In genomic region chrX:150926304-150926703, GRCh38 we compare ENCODE assay signal across 19 cellular contexts. TPM values are rescaled to one million over a fixed set of nuclear protein-coding genes. Genes with fewer than 3 reads are reported as not detected.
DNase-seq lines count a peak whose midpoint lies in the region; ATAC-seq, FAIRE-seq and TF ChIP-seq lines count a peak whose summit lies in the region.
"Had no signal": no experiment of that assay in that cellular context is flagged by ENCODE, and none has a peak within 500 bp of the region (broad histone marks: within the 10 kb centered on the region; RNA-seq: fewer than 3 reads in every experiment).

No MANE protein-coding gene starts in this region.

- no peak overlapping the region for H2BK15ac ChIP-seq in IMR-90 (ENCODE audit: low read depth, low read length)

- CTCF ChIA-PET in IMR-90 (lab: Yijun Ruan, JAX): no interaction called here
- CTCF ChIA-PET in HEK293T (lab: Yijun Ruan, JAX): interaction anchor here (0.5 kb wide), 1 partner anchor 14 kb away, joined by 4 read pairs; no protein-coding TSS in a partner anchor

- H3K4me2 ChIP-seq in IMR-90 (ENCODE audit: low read depth, low read length): no peak overlapping the region

- H3K18ac ChIP-seq in IMR-90 (ENCODE audit: low read depth, low read length): no peak overlapping the region

- H3K9me1 ChIP-seq in IMR-90 (ENCODE audit: insufficient read depth, low read length): no peaks in the 10 kb centered on the region

- intact Hi-C loops in IMR-90 (cut with micrococcal nuclease): no loop called here

- H3K56ac ChIP-seq in IMR-90 (ENCODE audit: extremely low read depth, insufficient read depth, low read length): no peak overlapping the region

- H3K9me3 ChIP-seq in IMR-90 (ENCODE audit: control insufficient read depth, insufficient read depth, low read length): 0 out of 2 replicates have a peak, but pooled peaks cover 2% of the 10 kb centered on the region
- no peaks in the 10 kb centered on the region for H3K9me3 ChIP-seq in small intestine (ENCODE audit: control insufficient read depth, low read depth)
- H3K9me3 ChIP-seq: SJCRH30 had no signal

- no peaks in the 10 kb centered on the region for H4K20me1 ChIP-seq in IMR-90 (ENCODE audit: insufficient read depth, low read length)

- H2BK20ac ChIP-seq in IMR-90 (ENCODE audit: low read depth, low read length): no peak overlapping the region

- no peak for TF ChIP-seq POLR2A in IMR-90 (IDR thresholded peaks at IDR 0.05; ENCODE audit: low read depth, low read length)

- H2AK9ac ChIP-seq in IMR-90 (replicated peaks; ENCODE audit: low read depth, low read length, poor library complexity): no peak overlapping the region

- H3K4ac ChIP-seq in IMR-90 (ENCODE audit: low read depth, low read length): no peak overlapping the region

- H3K14ac ChIP-seq in IMR-90 (replicated peaks; ENCODE audit: low read depth, low read length): no peak overlapping the region

- in situ Hi-C loops in IMR-90 (cut with MboI; ENCODE audit: low sequenced_read_pairs): no loop called here

- BruUV-seq in IMR-90 (replicated peaks; lab: Mats Ljungman, UMichigan): no TSS peak

- no peak for TF ChIP-seq CTCF in IMR-90 (conservative IDR thresholded peaks at IDR 0.05; ENCODE audit: low read depth, low read length)

- 80% methylated on average over 1 of the region's 2 CpGs; no CpG with 5 or more reads in 1 of the 2 experiments for WGBS in IMR-90 (ENCODE audit: extremely low coverage in 2 of 2, insufficient read length in 1 of 2), 2 experiments
- WGBS in small intestine, 3 donors: 83 to 94% (median 83%) methylated on average over 2 of the region's 2 CpGs

- no peak overlapping the region for H4K8ac ChIP-seq in IMR-90 (ENCODE audit: low read depth in 2 of 2, low read length in 2 of 2)

- no peak overlapping the region for H4K91ac ChIP-seq in IMR-90 (ENCODE audit: insufficient read depth, low read depth, low read length)

- no peak overlapping the region for H2BK5ac ChIP-seq in IMR-90 (ENCODE audit: low read depth, low read length, poor library complexity, severe bottlenecking)

- dilution Hi-C loops in IMR-90 (cut with HindIII; ENCODE audit: low sequenced_read_pairs, unreplicated experiment): no loop called here

- no peak overlapping the region for H3K23ac ChIP-seq in IMR-90 (ENCODE audit: low read depth, low read length)

- no peak overlapping the region for H4K5ac ChIP-seq in IMR-90 (ENCODE audit: low read depth, low read length)

- no peaks in the 10 kb centered on the region for H3K79me1 ChIP-seq in IMR-90 (ENCODE audit: low read depth in 1 of 2, low read length in 2 of 2)

- H2AK5ac ChIP-seq in IMR-90 (ENCODE audit: low read depth, low read length): no peak overlapping the region

- TF ChIP-seq RAD21 in IMR-90 (IDR thresholded peaks at IDR 0.05; ENCODE audit: low read length): no peak

- H3K36me3 ChIP-seq in IMR-90 (ENCODE audit: control insufficient read depth, insufficient read depth, low read length): no peaks in the 10 kb centered on the region
- H3K36me3 ChIP-seq in small intestine (ENCODE audit: control insufficient read depth in 2 of 2, insufficient read depth in 2 of 2, low read length in 2 of 2): no peaks in the 10 kb centered on the region
- H3K36me3 ChIP-seq: SJCRH30 had no signal

- H3K4me1 ChIP-seq in IMR-90 (ENCODE audit: control insufficient read depth, insufficient read depth, low read length) (peaks cover 1% of the 10 kb centered on the region; the same call in 1 of the 2 replicates), small intestine (ENCODE audit: control insufficient read depth in 2 of 2, insufficient read depth in 1 of 2, low read depth in 1 of 2, low read length in 1 of 2) (no peaks in the 10 kb centered on the region)
- H3K4me1 ChIP-seq: SJCRH30 had no signal

- H3K27me3 ChIP-seq in IMR-90 (ENCODE audit: control insufficient read depth, insufficient read depth, low read length): no peaks in the 10 kb centered on the region
- H3K27me3 ChIP-seq in small intestine (ENCODE audit: control insufficient read depth in 2 of 2, insufficient read depth in 2 of 2, low read length in 2 of 2): no peaks in the 10 kb centered on the region
- H3K27me3 ChIP-seq: SJCRH30 had no signal

- no peak overlapping the region for H3K4me3 ChIP-seq in IMR-90 (ENCODE audit: insufficient read depth, low read depth, low read length)
- H3K4me3 ChIP-seq in small intestine (ENCODE audit: low read depth in 1 of 2, low read length in 2 of 2): no peak overlapping the region
- H3K4me3 ChIP-seq: SJCRH30 had no signal

- POLR2A ChIA-PET in IMR-90 (lab: Charles Lee; ENCODE audit: unreplicated experiment) (no interaction called here), HEK293T (lab: Yijun Ruan, JAX) (no interaction called here)

- DNase-seq in GM04503 (ENCODE audit: low read depth) (peak; percentile 20), IMR-90 (no peak), fibroblast of gingiva (ENCODE audit: low read depth) (peak; percentile 48), small intestine (no peak), NCI-H2107 (lab: John Stamatoyannopoulos, UW) (no peak), HEK293T (ENCODE audit: extremely low spot score) (no peak)
- no peak for DNase-seq in activated naive CD4-positive, alpha-beta T cell treated with anti-CD3 and anti-CD28 coated beads, Interleukin-2, amount 50 U/mL, for 16 hours
- DNase-seq: DMS 273 treated with DMSO at 0.1 percent for 48 hours, GF-D8, HCEC 1CT, KG1, NCI-H1417 treated with DMSO at 0.1 percent for 48 hours, NCI-H1930, NCI-H2171, NCI-H446 treated with DMSO at 0.1 percent for 48 hours, NCI-H748 treated with DMSO at 0.1 percent for 48 hours, OCI-M1, SJCRH30 had no signal

- no peak for FAIRE-seq in small intestine (lab: Jason Lieb, UNC)

- no peak overlapping the region for H2BK120ac ChIP-seq in IMR-90 (ENCODE audit: low read depth, low read length)

- ATAC-seq in IMR-90 (ENCODE audit: low read depth): peak; percentile 62

- H3K27ac ChIP-seq in IMR-90 (ENCODE audit: insufficient read depth, low read length): peak overlapping the region; percentile 4; the same call in 1 of the 2 replicates
- H3K27ac ChIP-seq in small intestine (ENCODE audit: low read depth in 1 of 2, low read length in 1 of 2): no peak overlapping the region
- H3K27ac ChIP-seq: C4-2B, SJCRH30 had no signal

- H3K9ac ChIP-seq in IMR-90 (ENCODE audit: low read depth, low read length): no peak overlapping the region

- no peak overlapping the region for H2AFZ ChIP-seq in IMR-90 (replicated peaks; ENCODE audit: low read length, poor library complexity)

TF ChIP-seq in IMR-90, 13 proteins besides CTCF, POLR2A, EP300 and RAD21:
- TF ChIP-seq MXI1 (IDR thresholded peaks at IDR 0.05; ENCODE audit: borderline replicate concordance, low read depth, low read length): no peak
- TF ChIP-seq NFE2L2 (IDR thresholded peaks at IDR 0.05; ENCODE audit: low read depth, low read length): no peak
- TF ChIP-seq, protein P1, sequence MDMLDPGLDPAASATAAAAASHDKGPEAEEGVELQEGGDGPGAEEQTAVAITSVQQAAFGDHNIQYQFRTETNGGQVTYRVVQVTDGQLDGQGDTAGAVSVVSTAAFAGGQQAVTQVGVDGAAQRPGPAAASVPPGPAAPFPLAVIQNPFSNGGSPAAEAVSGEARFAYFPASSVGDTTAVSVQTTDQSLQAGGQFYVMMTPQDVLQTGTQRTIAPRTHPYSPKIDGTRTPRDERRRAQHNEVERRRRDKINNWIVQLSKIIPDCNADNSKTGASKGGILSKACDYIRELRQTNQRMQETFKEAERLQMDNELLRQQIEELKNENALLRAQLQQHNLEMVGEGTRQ (IDR thresholded peaks at IDR 0.05; ENCODE audit: low read depth, low read length): no peak

TF ChIP-seq in HEK293T, 16 proteins besides CTCF, POLR2A, EP300 and RAD21:
- TF ChIP-seq L3MBTL2 (conservative IDR thresholded peaks at IDR 0.05): no peak
- TF ChIP-seq CTBP1 (IDR thresholded peaks at IDR 0.05; ENCODE audit: borderline replicate concordance): no peak
- no peak for TF ChIP-seq NFRKB (IDR thresholded peaks at IDR 0.05)
- no peak for TF ChIP-seq SP1 (IDR thresholded peaks at IDR 0.05)
- TF ChIP-seq, protein P2, sequence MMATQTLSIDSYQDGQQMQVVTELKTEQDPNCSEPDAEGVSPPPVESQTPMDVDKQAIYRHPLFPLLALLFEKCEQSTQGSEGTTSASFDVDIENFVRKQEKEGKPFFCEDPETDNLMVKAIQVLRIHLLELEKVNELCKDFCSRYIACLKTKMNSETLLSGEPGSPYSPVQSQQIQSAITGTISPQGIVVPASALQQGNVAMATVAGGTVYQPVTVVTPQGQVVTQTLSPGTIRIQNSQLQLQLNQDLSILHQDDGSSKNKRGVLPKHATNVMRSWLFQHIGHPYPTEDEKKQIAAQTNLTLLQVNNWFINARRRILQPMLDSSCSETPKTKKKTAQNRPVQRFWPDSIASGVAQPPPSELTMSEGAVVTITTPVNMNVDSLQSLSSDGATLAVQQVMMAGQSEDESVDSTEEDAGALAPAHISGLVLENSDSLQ (IDR thresholded peaks at IDR 0.05): no peak
- no peak for TF ChIP-seq FOXM1 (IDR thresholded peaks at IDR 0.05; ENCODE audit: borderline replicate concordance)
- no peak for TF ChIP-seq ELF4 (IDR thresholded peaks at IDR 0.05)
- no peak for TF ChIP-seq ZNF384 (IDR thresholded peaks at IDR 0.05)

RNA-seq across cellular contexts. Expression of gene CD99L2, which starts 27.8 kb away (rescaled TPM):
- total RNA-seq in IMR-90 (2012; rRNA removed): 17.4 and 20.6 TPM in 2 replicates
- polyA plus RNA-seq in IMR-90 (2012; rRNA removed): 41.4 and 43.0 TPM in 2 replicates
- polyA plus RNA-seq in IMR-90 (2012; cell fraction: cytosol; rRNA removed): 49.7 and 67.4 TPM in 2 replicates
- 29.8 and 32.3 TPM in 2 replicates for polyA plus RNA-seq in IMR-90 (2012; cell fraction: nucleus; rRNA removed; ENCODE audit: low replicate concordance)
- polyA plus RNA-seq in small intestine: 10 to 100 TPM in 1 of 3 donors, 1 to 10 TPM in 2; 5.9 to 20.5 (median 6.3) TPM

RNA-seq across cellular contexts. Expression of gene HMGB3, which starts 56.8 kb away (rescaled TPM):
- total RNA-seq in IMR-90 (2012; rRNA removed): 14.7 and 23.3 TPM in 2 replicates
- polyA plus RNA-seq in IMR-90 (2012; rRNA removed) (15.7 and 21.3 TPM in 2 replicates), small intestine (10 to 100 TPM; 14.1 to 42.0 (median 19.2) TPM)
- 1.4 and 10.6 TPM in 2 replicates for polyA plus RNA-seq in IMR-90 (2012; cell fraction: cytosol; rRNA removed)
- 0.51 and 4.2 TPM in 2 replicates for polyA plus RNA-seq in IMR-90 (2012; cell fraction: nucleus; rRNA removed; ENCODE audit: low replicate concordance)

Comparison
In these comparisons a context has a peak if more than half of its experiments do, and no peak if none do; other contexts are left out.
1. DNase-seq: peak in GM04503 (single experiment) and fibroblast of gingiva (single experiment); none in IMR-90 (single experiment), small intestine (single experiment), NCI-H2107 (single experiment), HEK293T (single experiment) and activated naive CD4-positive, alpha-beta T cell treated with anti-CD3 and anti-CD28 coated beads, Interleukin-2, amount 50 U/mL, for 16 hours (single experiment).